15 cellular contexts compared by ENCODE assay signal in genomic region chr13:23512762-23513395, GRCh38. TPM values are rescaled to one million over a fixed set of nuclear protein-coding genes. Genes with fewer than 3 reads are reported as not detected.
DNase-seq lines count a peak whose midpoint lies in the region; ATAC-seq and TF ChIP-seq lines count a peak whose summit lies in the region.
"Had no signal": no experiment of that assay in that cellular context is flagged by ENCODE, and none has a peak within 500 bp of the region (broad histone marks: within the 10 kb centered on the region; RNA-seq: fewer than 3 reads in every experiment).

No MANE protein-coding gene starts in this region.

- ATAC-seq in right cardiac atrium: no peak
- ATAC-seq in GM21717 (IDR thresholded peaks at IDR 0.05; ENCODE audit: unreplicated experiment): no peak
- ATAC-seq: left lobe of liver had no signal

- H3K27ac ChIP-seq in left ventricle myocardium inferior (replicated peaks) (peak overlapping the region; percentile 68), right cardiac atrium (ENCODE audit: low read length) (no peak overlapping the region), OCI-LY3 (ENCODE audit: low read length) (no peak overlapping the region), esophagus squamous epithelium (no peak overlapping the region)
- H3K27ac ChIP-seq: adrenal gland had no signal

- no peak overlapping the region for H2AFZ ChIP-seq in OCI-LY3 (ENCODE audit: low read depth, low read length)

- H4K20me1 ChIP-seq in OCI-LY3 (ENCODE audit: insufficient read depth, low read length): no peaks in the 10 kb centered on the region

- TF ChIP-seq CTCF in left ventricle myocardium inferior (IDR thresholded peaks at IDR 0.05; ENCODE audit: borderline replicate concordance): no peak
- TF ChIP-seq CTCF in OCI-LY3 (IDR thresholded peaks at IDR 0.05; ENCODE audit: low read depth, low read length): 0 out of 2 replicates have a peak, but pooled peaks have one; percentile 6
- TF ChIP-seq CTCF in fibroblast of villous mesenchyme (IDR thresholded peaks at IDR 0.05; ENCODE audit: insufficient read depth, low read depth, low read length): peak; percentile 15
- peak in 2 of 6 experiments; percentile 34 to 41 for TF ChIP-seq CTCF in esophagus squamous epithelium (IDR thresholded peaks at IDR 0.05)
- TF ChIP-seq CTCF in GM13976 (IDR thresholded peaks at IDR 0.05; ENCODE audit: borderline replicate concordance, control extremely low read depth, extremely low read depth, insufficient read depth, missing control alignments): no peak

- no peak for TF ChIP-seq POLR2A in esophagus squamous epithelium (IDR thresholded peaks at IDR 0.05)

- H3K9me3 ChIP-seq in left ventricle myocardium inferior (replicated peaks): no peaks in the 10 kb centered on the region
- no peaks in the 10 kb centered on the region for H3K9me3 ChIP-seq in right cardiac atrium (ENCODE audit: control insufficient read depth, low read length)
- no peaks in the 10 kb centered on the region for H3K9me3 ChIP-seq in OCI-LY3 (ENCODE audit: insufficient read depth, low read length)
- no peaks in the 10 kb centered on the region for H3K9me3 ChIP-seq in esophagus squamous epithelium
- H3K9me3 ChIP-seq: adrenal gland had no signal

- peaks cover 55% of the 10 kb centered on the region for H3K4me1 ChIP-seq in left ventricle myocardium inferior
- H3K4me1 ChIP-seq in right cardiac atrium (ENCODE audit: control insufficient read depth, insufficient read depth, low read length): no peaks in the 10 kb centered on the region
- H3K4me1 ChIP-seq in OCI-LY3 (ENCODE audit: low read length): no peaks in the 10 kb centered on the region
- H3K4me1 ChIP-seq in esophagus squamous epithelium: peaks cover 0 to 29% (median 0%) of the 10 kb centered on the region in 3 donors
- H3K4me1 ChIP-seq: adrenal gland had no signal

- H3K4me3 ChIP-seq in left ventricle myocardium inferior (peak overlapping the region; percentile 4), right cardiac atrium (ENCODE audit: low read length) (no peak overlapping the region), OCI-LY3 (ENCODE audit: low read length) (no peak overlapping the region), fibroblast of villous mesenchyme (ENCODE audit: low read depth, low read length) (no peak overlapping the region), esophagus squamous epithelium (no peak overlapping the region)
- H3K4me3 ChIP-seq: adrenal gland had no signal

- WGBS in right cardiac atrium: 89% methylated on average over 6 of the region's 6 CpGs
- WGBS in esophagus squamous epithelium, 2 donors: 85 to 91% methylated on average over 6 of the region's 6 CpGs

- no peaks in the 10 kb centered on the region for H3K79me2 ChIP-seq in OCI-LY3 (ENCODE audit: low read length)

- H3K27me3 ChIP-seq in left ventricle myocardium inferior (ENCODE audit: low read depth): no peaks in the 10 kb centered on the region
- no peaks in the 10 kb centered on the region for H3K27me3 ChIP-seq in right cardiac atrium (ENCODE audit: control insufficient read depth, insufficient read depth)
- peaks cover 55% of the 10 kb centered on the region for H3K27me3 ChIP-seq in OCI-LY3 (ENCODE audit: low read depth, low read length)
- no peaks in the 10 kb centered on the region for H3K27me3 ChIP-seq in esophagus squamous epithelium
- H3K27me3 ChIP-seq: adrenal gland had no signal

- H3K4me2 ChIP-seq in OCI-LY3 (ENCODE audit: low read length): no peak overlapping the region

- in situ Hi-C loops in GM13976 (cut with MboI; ENCODE audit: low sequenced_read_pairs, unreplicated experiment): no loop called here

- intact Hi-C loops in left ventricle myocardium inferior (cut with micrococcal nuclease) (no loop called here), right cardiac atrium (cut with DNase I) (loop anchor here in 1 of 4 donors (5.0 kb wide), 1 partner anchor 59 kb away; the partner anchor contains the start of gene TNFRSF19), esophagus squamous epithelium (cut with DNase I) (no loop called here)

- no peak for DNase-seq in left ventricle myocardium inferior
- DNase-seq in right cardiac atrium: no peak
- DNase-seq in fibroblast of villous mesenchyme (ENCODE audit: low read depth): no peak
- DNase-seq in NCI-H2196 treated with DMSO at 0.1 percent for 48 hours (lab: John Stamatoyannopoulos, UW; ENCODE audit: unreplicated experiment): no peak
- no peak for DNase-seq in esophagus squamous epithelium (lab: John Stamatoyannopoulos, UW)
- no peak for DNase-seq in GM13976 (ENCODE audit: low spot score)
- DNase-seq: adrenal gland, GF-D8, NCI-H1105 treated with DMSO at 0.1 percent for 48 hours, NCI-H748 treated with DMSO at 0.1 percent for 48 hours, RPMI8226 had no signal

- no peak overlapping the region for H3K9ac ChIP-seq in OCI-LY3 (ENCODE audit: low read length)

- no peaks in the 10 kb centered on the region for H3K36me3 ChIP-seq in left ventricle myocardium inferior
- H3K36me3 ChIP-seq in OCI-LY3 (replicated peaks; ENCODE audit: low read depth, low read length): no peaks in the 10 kb centered on the region
- H3K36me3 ChIP-seq in esophagus squamous epithelium: no peaks in the 10 kb centered on the region
- H3K36me3 ChIP-seq: adrenal gland had no signal

RNA-seq across cellular contexts. Expression of gene TNFRSF19, which starts 57.3 kb away (rescaled TPM):
- total RNA-seq in left ventricle myocardium inferior: 25.9 TPM
- 10 to 100 TPM; 26.2 to 50.8 (median 38.6) TPM for total RNA-seq in right cardiac atrium
- 15.6 TPM for polyA plus RNA-seq in right cardiac atrium
- total RNA-seq in fibroblast of villous mesenchyme: 95.7 and 139 TPM in 2 replicates
- total RNA-seq in esophagus squamous epithelium: 1 to 10 TPM; 5.2 to 9.5 (median 7.2) TPM
- total RNA-seq: activated CD8-positive, alpha-beta memory T cell treated with anti-CD3 and anti-CD28 coated beads for 36 hours had no signal

Comparison
In these comparisons a context has a peak if more than half of its experiments do, and no peak if none do; other contexts are left out.
1. CTCF ChIP-seq: peak in OCI-LY3 (single experiment) and fibroblast of villous mesenchyme (single experiment); none in left ventricle myocardium inferior (single experiment) and GM13976 (single experiment).